Comparison of ENCODE assay signal across 16 cellular contexts in the genomic region with DNA sequence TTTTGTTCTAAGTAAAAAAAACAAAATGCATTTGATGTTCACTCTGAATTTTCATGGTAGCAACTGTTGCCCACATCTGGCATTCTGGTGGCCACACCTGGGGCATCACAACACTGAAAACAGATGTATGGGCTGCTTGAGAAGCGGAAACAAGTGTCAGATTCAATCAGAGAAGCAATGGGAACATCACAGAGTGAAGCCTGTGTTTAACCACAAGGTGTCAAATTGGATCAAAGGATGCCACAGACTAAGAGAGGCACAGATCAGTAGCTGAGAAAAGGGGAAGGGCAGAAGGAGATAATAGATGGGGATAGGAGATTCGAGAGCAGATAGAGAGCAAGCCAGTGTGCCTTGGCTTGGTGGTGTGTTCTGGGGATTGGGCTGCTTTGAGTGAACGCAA. TPM values are rescaled to one million over a fixed set of nuclear protein-coding genes. Genes with fewer than 3 reads are reported as not detected.
A peak's percentile ranks its signal among the peaks of the same experiment; 100 is the strongest.
DNase-seq lines count a peak whose midpoint lies in the region; ATAC-seq, FAIRE-seq and TF ChIP-seq lines count a peak whose summit lies in the region.
"Had no signal": no experiment of that assay in that cellular context is flagged by ENCODE, and none has a peak within 500 bp of the region (broad histone marks: within the 10 kb centered on the region; RNA-seq: fewer than 3 reads in every experiment).

No MANE protein-coding gene starts in this region.

- peak; percentile 7 to 12 for DNase-seq in activated T-cell treated with anti-CD3 and anti-CD28 coated beads, Interleukin-2, amount 50 U/mL, for 72 hours
- no peak for DNase-seq in activated T-cell treated with anti-CD3 and anti-CD28 coated beads, Interleukin-2, amount 50 U/mL, for 24 hours
- DNase-seq in MV-4-11 (lab: John Stamatoyannopoulos, UW) (peak; percentile 9), mesendoderm (peak; percentile 84), RKO (ENCODE audit: low spot score) (no peak), GM13976 (ENCODE audit: low spot score) (no peak), H54 (ENCODE audit: insufficient read length, low spot score) (no peak)
- peak; percentile 22 for DNase-seq in activated CD4-positive, alpha-beta memory T cell treated with anti-CD3 and anti-CD28 coated beads, Interleukin-2, amount 10 ng/mL, durations not matched to agents 7 days and 5 days
- DNase-seq: ACHN, naive B cell, NCI-H1092 treated with DMSO at 0.1 percent for 48 hours, NCI-H446 treated with DMSO at 0.1 percent for 48 hours, Peyer's patch, retina, tibial artery had no signal

- H2BK120ac ChIP-seq in mesendoderm (ENCODE audit: low read depth, low read length) = no peak overlapping the region

- no peak overlapping the region for H3K27ac Mint-ChIP-seq in activated T-cell treated with anti-CD3 and anti-CD28 coated beads, Interleukin-2, amount 50 U/mL, for 72 hours
- no peak overlapping the region for H3K27ac Mint-ChIP-seq in activated T-cell treated with anti-CD3 and anti-CD28 coated beads, Interleukin-2, amount 50 U/mL, for 24 hours
- H3K27ac Mint-ChIP-seq in activated CD4-positive, alpha-beta memory T cell treated with anti-CD3 and anti-CD28 coated beads, Interleukin-2, amount 10 ng/mL, durations not matched to agents 7 days and 5 days = no peak overlapping the region

- no peaks in the 10 kb centered on the region for H3K9me3 Mint-ChIP-seq in activated T-cell treated with anti-CD3 and anti-CD28 coated beads, Interleukin-2, amount 50 U/mL, for 72 hours
- no peaks in the 10 kb centered on the region for H3K9me3 Mint-ChIP-seq in activated T-cell treated with anti-CD3 and anti-CD28 coated beads, Interleukin-2, amount 50 U/mL, for 24 hours
- no peaks in the 10 kb centered on the region for H3K9me3 Mint-ChIP-seq in activated CD4-positive, alpha-beta memory T cell treated with anti-CD3 and anti-CD28 coated beads, Interleukin-2, amount 10 ng/mL, durations not matched to agents 7 days and 5 days
- H3K9me3 Mint-ChIP-seq: naive B cell had no signal

- no peak overlapping the region for H3K4me2 ChIP-seq in mesendoderm (ENCODE audit: low read length)

- POLR2A ChIA-PET in activated CD4-positive, alpha-beta memory T cell treated with anti-CD3 and anti-CD28 coated beads, Interleukin-2, amount 10 ng/mL, durations not matched to agents 7 days and 5 days (lab: Charles Lee) = interaction anchor here (0.9 kb wide), 2 partner anchors 8 to 13 kb away, joined by 4 to 5 read pairs; no protein-coding TSS in a partner anchor

- no peaks in the 10 kb centered on the region for H3K36me3 Mint-ChIP-seq in activated T-cell treated with anti-CD3 and anti-CD28 coated beads, Interleukin-2, amount 50 U/mL, for 72 hours (ENCODE audit: insufficient read depth in 2 of 2)
- H3K36me3 Mint-ChIP-seq in activated T-cell treated with anti-CD3 and anti-CD28 coated beads, Interleukin-2, amount 50 U/mL, for 24 hours (ENCODE audit: low read depth) = no peaks in the 10 kb centered on the region
- H3K36me3 Mint-ChIP-seq in activated CD4-positive, alpha-beta memory T cell treated with anti-CD3 and anti-CD28 coated beads, Interleukin-2, amount 10 ng/mL, durations not matched to agents 7 days and 5 days (ENCODE audit: low read depth) = no peaks in the 10 kb centered on the region
- H3K36me3 Mint-ChIP-seq: naive B cell had no signal

- no peak overlapping the region for H3K18ac ChIP-seq in mesendoderm (ENCODE audit: low read length)

- peak; percentile 60 to 77 for ATAC-seq in activated T-cell treated with anti-CD3 and anti-CD28 coated beads, Interleukin-2, amount 50 U/mL, for 72 hours (replicated peaks in 1 of 2)
- ATAC-seq: HepG2 had no signal

- in situ Hi-C loops in GM13976 (cut with MboI; ENCODE audit: low sequenced_read_pairs, unreplicated experiment) = no loop called here

- no peak overlapping the region for H3K4me3 ChIP-seq in mesendoderm (ENCODE audit: low read length)
- H3K4me3 ChIP-seq: Peyer's patch, tibial artery had no signal

- no peak overlapping the region for H3K27ac ChIP-seq in mesendoderm (ENCODE audit: low read depth, low read length)
- H3K27ac ChIP-seq: Peyer's patch, tibial artery had no signal

- no peaks in the 10 kb centered on the region for H3K79me2 ChIP-seq in mesendoderm (ENCODE audit: control insufficient read depth, insufficient read depth, low read length)

- peaks cover 6% of the 10 kb centered on the region for H3K27me3 Mint-ChIP-seq in activated T-cell treated with anti-CD3 and anti-CD28 coated beads, Interleukin-2, amount 50 U/mL, for 72 hours (ENCODE audit: low read depth)
- no peaks in the 10 kb centered on the region for H3K27me3 Mint-ChIP-seq in activated T-cell treated with anti-CD3 and anti-CD28 coated beads, Interleukin-2, amount 50 U/mL, for 24 hours
- peaks cover 9% of the 10 kb centered on the region for H3K27me3 Mint-ChIP-seq in activated CD4-positive, alpha-beta memory T cell treated with anti-CD3 and anti-CD28 coated beads, Interleukin-2, amount 10 ng/mL, durations not matched to agents 7 days and 5 days

- no peaks in the 10 kb centered on the region for H3K36me3 ChIP-seq in mesendoderm (ENCODE audit: control insufficient read depth, insufficient read depth, low read length)
- H3K36me3 ChIP-seq: Peyer's patch, tibial artery had no signal

- CTCF ChIA-PET in activated CD4-positive, alpha-beta memory T cell treated with anti-CD3 and anti-CD28 coated beads, Interleukin-2, amount 10 ng/mL, durations not matched to agents 7 days and 5 days (lab: Charles Lee) = interaction anchor here (0.8 to 1.2 kb wide), 4 partner anchors 9 to 51 kb away, joined by 3 to 4 read pairs (median 3); no protein-coding TSS in a partner anchor

- no peak overlapping the region for H2BK5ac ChIP-seq in mesendoderm (ENCODE audit: low read length)

- WGBS in mesendoderm (ENCODE audit: extremely low coverage, insufficient coverage, low lambda C conversion rate) = no CpG with 5 or more reads among the region's 3 CpGs

- no peak overlapping the region for H4K8ac ChIP-seq in mesendoderm (ENCODE audit: low read depth, low read length)

- no peak overlapping the region for H3K56ac ChIP-seq in mesendoderm (ENCODE audit: low read length)

- no peak overlapping the region for H3K23ac ChIP-seq in mesendoderm (ENCODE audit: low read length)

- no peak for TF ChIP-seq CTCF in GM13976 (IDR thresholded peaks at IDR 0.05; ENCODE audit: borderline replicate concordance, control extremely low read depth, extremely low read depth, insufficient read depth, missing control alignments)

- peaks cover 36% of the 10 kb centered on the region for H3K4me1 Mint-ChIP-seq in activated T-cell treated with anti-CD3 and anti-CD28 coated beads, Interleukin-2, amount 50 U/mL, for 72 hours (ENCODE audit: low read depth)
- peaks cover 28% of the 10 kb centered on the region for H3K4me1 Mint-ChIP-seq in activated T-cell treated with anti-CD3 and anti-CD28 coated beads, Interleukin-2, amount 50 U/mL, for 24 hours (ENCODE audit: low read depth)
- peaks cover 23% of the 10 kb centered on the region for H3K4me1 Mint-ChIP-seq in activated CD4-positive, alpha-beta memory T cell treated with anti-CD3 and anti-CD28 coated beads, Interleukin-2, amount 10 ng/mL, durations not matched to agents 7 days and 5 days

- H3K4me1 ChIP-seq in mesendoderm (ENCODE audit: control insufficient read depth, low read depth, low read length) = no peaks in the 10 kb centered on the region
- H3K4me1 ChIP-seq: tibial artery had no signal

- no peaks in the 10 kb centered on the region for H3K27me3 ChIP-seq in mesendoderm (ENCODE audit: insufficient read depth, low read length, poor library complexity)
- H3K27me3 ChIP-seq: Peyer's patch had no signal

- TF ChIP-seq POLR2A in H54 (IDR thresholded peaks at IDR 0.05; ENCODE audit: low read depth, low read length) = no peak

- H2BK15ac ChIP-seq in mesendoderm (replicated peaks; ENCODE audit: low read depth) = no peak overlapping the region

- no peak overlapping the region for H3K9ac ChIP-seq in mesendoderm (ENCODE audit: low read length)

- no peak overlapping the region for H4K5ac ChIP-seq in mesendoderm (ENCODE audit: low read length)

- FAIRE-seq in H54 (lab: Jason Lieb, UNC) = no peak
- FAIRE-seq: HepG2 had no signal

- no peak overlapping the region for H2AK5ac ChIP-seq in mesendoderm (ENCODE audit: low read length)

- H3K4me3 Mint-ChIP-seq in activated T-cell treated with anti-CD3 and anti-CD28 coated beads, Interleukin-2, amount 50 U/mL, for 72 hours = peak overlapping the region in 1 of 2 donors; percentile 4
- no peak overlapping the region for H3K4me3 Mint-ChIP-seq in activated T-cell treated with anti-CD3 and anti-CD28 coated beads, Interleukin-2, amount 50 U/mL, for 24 hours
- no peak overlapping the region for H3K4me3 Mint-ChIP-seq in activated CD4-positive, alpha-beta memory T cell treated with anti-CD3 and anti-CD28 coated beads, Interleukin-2, amount 10 ng/mL, durations not matched to agents 7 days and 5 days
- H3K4me3 Mint-ChIP-seq: naive B cell had no signal

- H3K79me1 ChIP-seq in mesendoderm (ENCODE audit: low read length) = no peaks in the 10 kb centered on the region

- H3K4ac ChIP-seq in mesendoderm (ENCODE audit: low read depth, low read length) = no peak overlapping the region

RNA-seq across cellular contexts. Expression of gene MTF2, which starts 49.8 kb away (rescaled TPM):
- 10 to 100 TPM; 45.6 to 51.7 TPM for total RNA-seq in activated T-cell treated with anti-CD3 and anti-CD28 coated beads, Interleukin-2, amount 50 U/mL, for 72 hours
- 10 to 100 TPM; 55.5 to 56.6 TPM for total RNA-seq in activated CD4-positive, alpha-beta memory T cell treated with anti-CD3 and anti-CD28 coated beads, Interleukin-2, amount 10 ng/mL, durations not matched to agents 7 days and 5 days
- polyA plus RNA-seq in mesendoderm (2013, experiment 1 of 2) = 78.0 TPM
- polyA plus RNA-seq in mesendoderm (2013, experiment 2 of 2) = 80.5 TPM

Comparison
In these comparisons a context has a peak if more than half of its experiments do, and no peak if none do; other contexts are left out.
1. DNase-seq: peak in activated T-cell treated with anti-CD3 and anti-CD28 coated beads, Interleukin-2, amount 50 U/mL, for 72 hours (2 of 2), MV-4-11 (single experiment), activated CD4-positive, alpha-beta memory T cell treated with anti-CD3 and anti-CD28 coated beads, Interleukin-2, amount 10 ng/mL, durations not matched to agents 7 days and 5 days (single experiment) and mesendoderm (single experiment); none in activated T-cell treated with anti-CD3 and anti-CD28 coated beads, Interleukin-2, amount 50 U/mL, for 24 hours (single experiment), RKO (single experiment), GM13976 (single experiment) and H54 (single experiment).